ENCODE assay signal across 1 cellular context in genomic region chr2:18829331-18829902, GRCh38.
TF ChIP-seq lines count a peak whose summit lies in the region.

No MANE protein-coding gene starts in this region.

TF ChIP-seq in IMR-90, 13 proteins besides CTCF, POLR2A, EP300 and RAD21 (continued from another document):
- TF ChIP-seq ELK1 (IDR thresholded peaks at IDR 0.05; ENCODE audit: borderline replicate concordance, low read depth, low read length) (no peak), CEBPB (IDR thresholded peaks at IDR 0.05; ENCODE audit: low read depth, low read length) (0 out of 2 replicates have a peak, but pooled peaks have one; percentile 2)
